9 cellular contexts compared by ENCODE assay signal in the genomic region with DNA sequence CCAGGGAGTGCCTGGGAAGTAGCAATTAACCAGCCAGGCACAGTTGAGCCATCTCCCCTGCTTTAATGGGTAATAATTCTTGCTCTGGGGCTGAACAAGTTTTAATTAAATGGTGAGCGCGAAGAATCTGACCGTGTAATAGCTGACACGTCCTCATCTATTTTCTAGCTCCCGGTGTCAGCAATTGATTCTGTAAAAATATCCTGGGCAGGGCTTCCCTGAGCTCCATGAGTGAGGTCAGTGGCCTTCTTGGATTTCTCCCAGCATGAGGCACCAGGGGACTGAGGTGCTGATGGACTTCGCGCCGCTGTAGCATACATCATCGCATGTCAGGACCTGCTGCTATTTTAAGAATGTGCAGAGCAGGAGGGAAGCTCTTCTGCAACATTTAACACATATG. TPM values are rescaled to one million over a fixed set of nuclear protein-coding genes. Genes with fewer than 3 reads are reported as not detected.
DNase-seq lines count a peak whose midpoint lies in the region; FAIRE-seq and TF ChIP-seq lines count a peak whose summit lies in the region.
"Had no signal": no experiment of that assay in that cellular context is flagged by ENCODE, and none has a peak within 500 bp of the region (broad histone marks: within the 10 kb centered on the region; RNA-seq: fewer than 3 reads in every experiment).

No MANE protein-coding gene starts in this region.

- no peaks in the 10 kb centered on the region for H3K27me3 ChIP-seq in BLaER1 treated with 17β-estradiol and CSF1 and Interleukin-3, amounts not matched to agents 10 nM and 100 nM
- H3K27me3 ChIP-seq in H1 (replicated peaks in 1 of 4; ENCODE audit: control insufficient read depth in 3 of 4, extremely low read depth in 1 of 4, insufficient read depth in 3 of 4, low read length in 3 of 4), result no peaks in the 10 kb centered on the region
- H3K27me3 ChIP-seq in mucosa of stomach (ENCODE audit: control insufficient read depth, insufficient read depth, low read length), result no peaks in the 10 kb centered on the region

- H3K4me3 Mint-ChIP-seq in activated naive CD8-positive, alpha-beta T cell treated with anti-CD3 and anti-CD28 coated beads for 36 hours, result no peak overlapping the region

- peaks cover 45% of the 10 kb centered on the region for H3K36me3 Mint-ChIP-seq in activated naive CD8-positive, alpha-beta T cell treated with anti-CD3 and anti-CD28 coated beads for 36 hours

- no peak overlapping the region for H3K4me3 ChIP-seq in BLaER1 treated with 17β-estradiol and CSF1 and Interleukin-3, amounts not matched to agents 10 nM and 100 nM
- no peak overlapping the region for H3K4me3 ChIP-seq in H1 (ENCODE audit: extremely low read depth in 1 of 4, insufficient read depth in 2 of 4, low read depth in 3 of 4, low read length in 4 of 4)
- peak overlapping the region; percentile 35 for H3K4me3 ChIP-seq in mucosa of stomach (ENCODE audit: low read length)

- H4K91ac ChIP-seq in H1 (replicated peaks; ENCODE audit: insufficient read length, low read length), result no peak overlapping the region

- peaks cover 29% of the 10 kb centered on the region for H3K79me1 ChIP-seq in H1 (ENCODE audit: low read depth, low read length)

- H3K79me2 ChIP-seq in H1 (ENCODE audit: control insufficient read depth in 1 of 2, insufficient read depth in 2 of 2, low read length in 2 of 2), result peaks cover 7 to 65% of the 10 kb centered on the region in 2 experiments

- peaks cover 12% of the 10 kb centered on the region for H3K4me1 Mint-ChIP-seq in activated naive CD8-positive, alpha-beta T cell treated with anti-CD3 and anti-CD28 coated beads for 36 hours

- no peak overlapping the region for H3K27ac ChIP-seq in BLaER1 treated with 17β-estradiol and CSF1 and Interleukin-3, amounts not matched to agents 10 nM and 100 nM
- no peak overlapping the region for H3K27ac ChIP-seq in H1 (ENCODE audit: low read depth, low read length)

- no peak overlapping the region for H3K56ac ChIP-seq in H1 (replicated peaks; ENCODE audit: insufficient read length, low read depth, low read length)

- peak overlapping the region; percentile 41; the same call in 1 of the 2 replicates for H2BK12ac ChIP-seq in H1 (ENCODE audit: low read depth, low read length)

- H3K27me3 Mint-ChIP-seq in activated naive CD8-positive, alpha-beta T cell treated with anti-CD3 and anti-CD28 coated beads for 36 hours, result no peaks in the 10 kb centered on the region

- no peak overlapping the region for H3K14ac ChIP-seq in H1 (ENCODE audit: insufficient read length)

- no peak for TF ChIP-seq POLR2A in H1 (IDR thresholded peaks at IDR 0.05; ENCODE audit: control extremely low read depth in 1 of 2, low read depth in 2 of 2, low read length in 2 of 2)

- TF ChIP-seq RAD21 in H1 (IDR thresholded peaks at IDR 0.05 in 1 of 2, conservative IDR thresholded peaks at IDR 0.05 in 1 of 2; ENCODE audit: low read depth in 2 of 2, low read length in 2 of 2), result no peak

- H3K4me1 ChIP-seq in BLaER1 treated with 17β-estradiol and CSF1 and Interleukin-3, amounts not matched to agents 10 nM and 100 nM, result peaks cover 48 to 59% (median 54%) of the 10 kb centered on the region in 10 experiments
- H3K4me1 ChIP-seq in H1 (replicated peaks in 1 of 4; ENCODE audit: control insufficient read depth in 3 of 4, insufficient read depth in 4 of 4, low read length in 3 of 4) (peaks cover 14 to 35% (median 28%) of the 10 kb centered on the region in 4 experiments), mucosa of stomach (ENCODE audit: control insufficient read depth, insufficient read depth, low read length) (peaks cover 59% of the 10 kb centered on the region)

- FAIRE-seq in H1 (lab: Jason Lieb, UNC), result no peak
- FAIRE-seq: urothelium cell line had no signal

- H3K36me3 ChIP-seq in BLaER1 treated with 17β-estradiol and CSF1 and Interleukin-3, amounts not matched to agents 10 nM and 100 nM, result peaks cover 8 to 29% (median 23%) of the 10 kb centered on the region in 11 experiments; a peak in 18 of 22 replicates
- peaks cover 0 to 13% (median 4%) of the 10 kb centered on the region in 4 experiments; a peak in 2 of 8 replicates for H3K36me3 ChIP-seq in H1 (ENCODE audit: control insufficient read depth in 2 of 4, insufficient read depth in 4 of 4, low read length in 3 of 4)
- no peaks in the 10 kb centered on the region for H3K36me3 ChIP-seq in mucosa of stomach (ENCODE audit: control insufficient read depth, insufficient read depth, low read length)

- TF ChIP-seq CTCF in H1 (IDR thresholded peaks at IDR 0.05; ENCODE audit: control extremely low read depth in 1 of 3, insufficient read depth in 1 of 3, low read depth in 1 of 3, low read length in 3 of 3), result no peak

- no peak overlapping the region for H2BK120ac ChIP-seq in H1 (replicated peaks; ENCODE audit: low read depth, low read length)

- no peak overlapping the region for H3K4ac ChIP-seq in H1 (replicated peaks; ENCODE audit: insufficient read length, low read depth, low read length)

- no peak for TF ChIP-seq EP300 in H1 (IDR thresholded peaks at IDR 0.05; ENCODE audit: borderline replicate concordance in 1 of 2, low read depth in 2 of 2, low read length in 2 of 2)

- no peak overlapping the region for H2AK5ac ChIP-seq in H1 (ENCODE audit: low read depth, low read length)

- H4K20me1 ChIP-seq in BLaER1 treated with 17β-estradiol and CSF1 and Interleukin-3, amounts not matched to agents 10 nM and 100 nM, result peaks cover 0 to 21% (median 10%) of the 10 kb centered on the region in 11 experiments; a peak in 13 of 22 replicates
- H4K20me1 ChIP-seq in H1 (replicated peaks in 1 of 2; ENCODE audit: control insufficient read depth in 1 of 2, insufficient read depth in 2 of 2, low read length in 2 of 2), result no peaks in the 10 kb centered on the region

- H3K23ac ChIP-seq in H1 (ENCODE audit: insufficient read length), result no peak overlapping the region

- peaks cover 12 to 29% (median 21%) of the 10 kb centered on the region in 11 experiments for H3K9me3 ChIP-seq in BLaER1 treated with 17β-estradiol and CSF1 and Interleukin-3, amounts not matched to agents 10 nM and 100 nM (replicated peaks in 1 of 11)
- H3K9me3 ChIP-seq in H1 (ENCODE audit: insufficient read depth in 2 of 2, low read depth in 1 of 2, low read length in 1 of 2), result peaks cover 3 to 9% of the 10 kb centered on the region in 2 experiments; a peak in 2 of 4 replicates
- no peaks in the 10 kb centered on the region for H3K9me3 ChIP-seq in mucosa of stomach (ENCODE audit: control insufficient read depth, low read length)

- DNase-seq in NCI-H2171 treated with DMSO at 0.1 percent for 48 hours (lab: John Stamatoyannopoulos, UW) (peak; percentile 71), H1 (ENCODE audit: low read depth in 1 of 2, low spot score in 2 of 2) (no peak), NCI-H1048 (lab: John Stamatoyannopoulos, UW) (no peak), NAMALWA (ENCODE audit: low spot score) (no peak), RPMI8226 (no peak)
- no peak for DNase-seq in activated naive CD8-positive, alpha-beta T cell treated with anti-CD3 and anti-CD28 coated beads for 36 hours

- H4K8ac ChIP-seq in H1 (ENCODE audit: extremely low read depth, insufficient read depth, low read length), result no peak overlapping the region

- H3K9me3 Mint-ChIP-seq in activated naive CD8-positive, alpha-beta T cell treated with anti-CD3 and anti-CD28 coated beads for 36 hours, result peaks cover 13% of the 10 kb centered on the region

- 91% methylated on average over 9 of the region's 9 CpGs; no CpG with 5 or more reads in 1 of the 2 experiments for WGBS in H1 (ENCODE audit: extremely low coverage in 1 of 2, insufficient coverage in 1 of 2, insufficient read length in 1 of 2, insufficient replicate concordance in 2 of 2, low coverage in 1 of 2, low lambda C conversion rate in 2 of 2, missing lambda C conversion rate in 1 of 2), 2 experiments

- H2AFZ ChIP-seq in H1 (ENCODE audit: low read length), result no peak overlapping the region

- H3K23me2 ChIP-seq in H1 (ENCODE audit: low read depth, low read length), result peaks cover 8% of the 10 kb centered on the region; the same call in 1 of the 2 replicates

- no peak overlapping the region for H3K9ac ChIP-seq in BLaER1 treated with 17β-estradiol and CSF1 and Interleukin-3, amounts not matched to agents 10 nM and 100 nM
- H3K9ac ChIP-seq in H1 (replicated peaks in 1 of 4; ENCODE audit: extremely low read depth in 1 of 4, low read depth in 3 of 4, low read length in 3 of 4) (no peak overlapping the region), mucosa of stomach (ENCODE audit: low read length) (no peak overlapping the region)

- peak overlapping the region; percentile 61; the same call in 1 of the 2 replicates for H2BK15ac ChIP-seq in H1 (ENCODE audit: low read length)

- H2BK20ac ChIP-seq in H1 (ENCODE audit: low read length), result no peak overlapping the region

- H3K4me2 ChIP-seq in BLaER1 treated with 17β-estradiol and CSF1 and Interleukin-3, amounts not matched to agents 10 nM and 100 nM, result peak overlapping the region; percentile 88 to 100 (median 94); a peak in 18 of 22 replicates
- peak overlapping the region in 1 of 2 experiments; percentile 77; a peak in 1 of 4 replicates for H3K4me2 ChIP-seq in H1 (ENCODE audit: insufficient read depth in 1 of 2, low read depth in 2 of 2, low read length in 2 of 2)

- H2BK5ac ChIP-seq in H1 (ENCODE audit: low read depth, low read length), result peak overlapping the region; percentile 91; the same call in 1 of the 2 replicates

- H4K5ac ChIP-seq in H1 (ENCODE audit: insufficient read length, low read depth, low read length), result no peak overlapping the region

- POLR2A ChIA-PET in H1 (lab: Charles Lee; ENCODE audit: partially characterized antibody), result interaction anchor here (0.6 to 4.3 kb wide), 4 partner anchors 17 to 55 kb away, joined by 3 to 37 read pairs (median 3); a partner anchor contains a TSS

- no peak overlapping the region for H3K27ac Mint-ChIP-seq in activated naive CD8-positive, alpha-beta T cell treated with anti-CD3 and anti-CD28 coated beads for 36 hours

- no peak overlapping the region for H3K18ac ChIP-seq in H1 (ENCODE audit: extremely low read depth, low read length)

- CTCF ChIA-PET in H1 (lab: Charles Lee; ENCODE audit: partially characterized antibody), result interaction anchor here (0.7 to 1.3 kb wide), 7 partner anchors 11 to 1246 kb away, joined by 3 to 7 read pairs (median 3); a partner anchor contains a TSS

RNA-seq across cellular contexts. Expression of a gene that starts 27.0 kb away (rescaled TPM):
- total RNA-seq in H1 (2021; fragmentation: NEBNext Ultra II Directional; extraction: Animal tissue kit (Norgen Biotek cat#: 25700)), result 43.0 and 54.9 TPM in 2 replicates
- 15.0 and 20.7 TPM in 2 replicates for polyA plus RNA-seq in H1 (2011; rRNA removed)
- 6.4 TPM for polyA plus RNA-seq in H1 (2011; cell fraction: cytosol; rRNA removed)
- polyA plus RNA-seq in H1 (2011; cell fraction: nucleus; rRNA removed), result 18.8 TPM
- polyA plus RNA-seq in H1 (2012, experiment 1 of 2), result 20.8 to 28.2 TPM (median 23.1 TPM) in 4 replicates
- 11.1 TPM for polyA plus RNA-seq in H1 (2012, experiment 2 of 2)
- 13.0 TPM for polyA plus RNA-seq in H1 (2013, experiment 1 of 2)
- polyA plus RNA-seq in H1 (2013, experiment 2 of 2), result 12.9 TPM
- polyA minus RNA-seq in H1 (2011; rRNA and poly(A)+ RNA removed), result 29.1 and 30.5 TPM in 2 replicates
- 25.5 TPM for polyA minus RNA-seq in H1 (2011; cell fraction: cytosol; rRNA and poly(A)+ RNA removed)
- 35.5 TPM for polyA minus RNA-seq in H1 (2011; cell fraction: nucleus; rRNA and poly(A)+ RNA removed)
- total RNA-seq in activated naive CD8-positive, alpha-beta T cell treated with anti-CD3 and anti-CD28 coated beads for 36 hours, result 1 to 10 TPM; 9.1 to 9.7 TPM

RNA-seq across cellular contexts. Expression of a gene that starts 27.6 kb away (rescaled TPM):
- not detected in 2 replicates for total RNA-seq in H1 (2021; fragmentation: NEBNext Ultra II Directional; extraction: Animal tissue kit (Norgen Biotek cat#: 25700))
- polyA plus RNA-seq in H1 (2011; rRNA removed), result not detected in 2 replicates
- not detected for polyA plus RNA-seq in H1 (2011; cell fraction: cytosol; rRNA removed)
- polyA plus RNA-seq in H1 (2011; cell fraction: nucleus; rRNA removed), result 0.01 TPM
- polyA plus RNA-seq in H1 (2012, experiment 1 of 2), result 0.01 TPM in 1 of 4 replicates, not detected in the others
- polyA plus RNA-seq in H1 (2012, experiment 2 of 2), result not detected
- under 0.01 TPM for polyA plus RNA-seq in H1 (2013, experiment 1 of 2)
- polyA plus RNA-seq in H1 (2013, experiment 2 of 2), result not detected
- polyA minus RNA-seq in H1 (2011; rRNA and poly(A)+ RNA removed), result not detected in 2 replicates
- polyA minus RNA-seq in H1 (2011; cell fraction: cytosol; rRNA and poly(A)+ RNA removed), result not detected
- polyA minus RNA-seq in H1 (2011; cell fraction: nucleus; rRNA and poly(A)+ RNA removed), result not detected
- not detected for total RNA-seq in activated naive CD8-positive, alpha-beta T cell treated with anti-CD3 and anti-CD28 coated beads for 36 hours
